Comparison of ENCODE assay signal across 8 cellular contexts in the genomic region with DNA sequence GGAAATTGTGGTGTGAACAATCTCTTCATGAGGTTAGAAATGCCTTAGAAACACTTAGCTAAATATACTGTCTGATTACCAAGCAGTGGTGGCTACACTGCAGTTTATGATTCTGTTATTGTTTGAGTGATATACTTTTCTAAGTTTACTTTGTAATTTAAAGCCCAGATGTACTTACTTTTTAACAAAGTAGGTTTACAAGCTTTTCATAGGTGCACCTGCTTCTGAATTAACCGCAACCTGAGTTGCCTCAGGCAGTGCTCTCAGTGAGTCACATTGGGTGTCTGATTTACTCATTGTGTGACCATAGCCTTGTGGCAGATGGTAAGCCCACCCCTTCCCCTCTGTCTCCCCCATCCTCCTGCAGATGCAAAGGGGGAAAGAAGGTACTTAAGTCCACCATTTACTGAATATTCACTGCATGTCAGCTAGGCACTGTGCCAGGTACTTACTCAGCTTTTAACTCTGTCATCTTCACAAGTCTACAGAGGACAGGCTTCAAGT. TPM values are rescaled to one million over a fixed set of nuclear protein-coding genes. Genes with fewer than 3 reads are reported as not detected.
A peak's percentile ranks its signal among the peaks of the same experiment; 100 is the strongest.
DNase-seq lines count a peak whose midpoint lies in the region; ATAC-seq, FAIRE-seq and TF ChIP-seq lines count a peak whose summit lies in the region.

No MANE protein-coding gene starts in this region.

- H3K4me3 Mint-ChIP-seq in astrocyte (ENCODE audit: unreplicated experiment) = no peak overlapping the region
- H3K4me3 Mint-ChIP-seq in osteocyte (ENCODE audit: unreplicated experiment) = no peak overlapping the region
- H3K4me3 Mint-ChIP-seq in activated naive CD4-positive, alpha-beta T cell treated with anti-CD3 and anti-CD28 coated beads, Interleukin-2, amount 10 ng/mL, durations not matched to agents 7 days and 5 days = no peak overlapping the region

- H2AFZ ChIP-seq in astrocyte (ENCODE audit: low read depth, low read length) = no peak overlapping the region

- CTCF ChIA-PET in activated naive CD4-positive, alpha-beta T cell treated with anti-CD3 and anti-CD28 coated beads, Interleukin-2, amount 10 ng/mL, durations not matched to agents 7 days and 5 days (lab: Charles Lee) = interaction anchor here (0.8 kb wide), 1 partner anchor 22 kb away, joined by 3 read pairs; no protein-coding TSS in a partner anchor

- H3K4me1 ChIP-seq in astrocyte (ENCODE audit: insufficient read depth, low read length) = peaks cover 15% of the 10 kb centered on the region

- H3K79me2 ChIP-seq in astrocyte (ENCODE audit: insufficient read depth, low read length) = no peaks in the 10 kb centered on the region

- H3K36me3 Mint-ChIP-seq in astrocyte (ENCODE audit: low read depth, unreplicated experiment) = no peaks in the 10 kb centered on the region
- H3K36me3 Mint-ChIP-seq in osteocyte (ENCODE audit: unreplicated experiment) = no peaks in the 10 kb centered on the region
- H3K36me3 Mint-ChIP-seq in activated naive CD4-positive, alpha-beta T cell treated with anti-CD3 and anti-CD28 coated beads, Interleukin-2, amount 10 ng/mL, durations not matched to agents 7 days and 5 days = no peaks in the 10 kb centered on the region

- H3K36me3 ChIP-seq in astrocyte (ENCODE audit: insufficient read depth, low read length) = no peaks in the 10 kb centered on the region

- H3K4me1 Mint-ChIP-seq in astrocyte (ENCODE audit: low read depth, unreplicated experiment) = peaks cover 17% of the 10 kb centered on the region
- peaks cover 31% of the 10 kb centered on the region for H3K4me1 Mint-ChIP-seq in osteocyte (ENCODE audit: unreplicated experiment)
- no peaks in the 10 kb centered on the region for H3K4me1 Mint-ChIP-seq in activated naive CD4-positive, alpha-beta T cell treated with anti-CD3 and anti-CD28 coated beads, Interleukin-2, amount 10 ng/mL, durations not matched to agents 7 days and 5 days

- H3K9me3 Mint-ChIP-seq in astrocyte (ENCODE audit: unreplicated experiment) (no peaks in the 10 kb centered on the region), osteocyte (ENCODE audit: unreplicated experiment) (no peaks in the 10 kb centered on the region)
- no peaks in the 10 kb centered on the region for H3K9me3 Mint-ChIP-seq in activated naive CD4-positive, alpha-beta T cell treated with anti-CD3 and anti-CD28 coated beads, Interleukin-2, amount 10 ng/mL, durations not matched to agents 7 days and 5 days

- no peaks in the 10 kb centered on the region for H3K9me3 ChIP-seq in astrocyte (ENCODE audit: insufficient read depth, low read depth, low read length)

- no peak overlapping the region for H3K27ac ChIP-seq in astrocyte (ENCODE audit: low read depth, low read length)

- TF ChIP-seq CTCF in astrocyte (IDR thresholded peaks at IDR 0.05; ENCODE audit: insufficient read depth, low read depth, low read length) (no peak), osteocyte (IDR thresholded peaks at IDR 0.05) (no peak)

- no peak overlapping the region for H3K9ac ChIP-seq in astrocyte (ENCODE audit: low read length)

- FAIRE-seq in GM12891 (lab: Jason Lieb, UNC) = peak; percentile 20
- no peak for FAIRE-seq in astrocyte (lab: Jason Lieb, UNC)

- DNase-seq in GM12891 (ENCODE audit: insufficient read length, low spot score) (no peak), NCI-H2081 (lab: John Stamatoyannopoulos, UW) (peak; percentile 96 to 100), astrocyte (ENCODE audit: low read depth) (peak; percentile 47), osteocyte (ENCODE audit: extremely low spot score, unreplicated experiment) (no peak)
- DNase-seq in activated naive CD4-positive, alpha-beta T cell treated with anti-CD3 and anti-CD28 coated beads, Interleukin-2, amount 10 ng/mL, durations not matched to agents 7 days and 5 days = no peak

- H4K20me1 ChIP-seq in astrocyte (ENCODE audit: insufficient read depth, low read length) = no peaks in the 10 kb centered on the region

- ATAC-seq in GM19324 (IDR thresholded peaks at IDR 0.05; ENCODE audit: low FRiP score, unreplicated experiment) = no peak
- ATAC-seq in GM21390 (IDR thresholded peaks at IDR 0.05; ENCODE audit: unreplicated experiment) = no peak
- no peak for ATAC-seq in GM18907 (IDR thresholded peaks at IDR 0.05; ENCODE audit: unreplicated experiment)

- H3K27me3 ChIP-seq in astrocyte (ENCODE audit: insufficient read depth, low read length) = no peaks in the 10 kb centered on the region

- H3K27ac Mint-ChIP-seq in astrocyte (ENCODE audit: unreplicated experiment) (no peak overlapping the region), osteocyte (ENCODE audit: unreplicated experiment) (peak overlapping the region; percentile 87)
- H3K27ac Mint-ChIP-seq in activated naive CD4-positive, alpha-beta T cell treated with anti-CD3 and anti-CD28 coated beads, Interleukin-2, amount 10 ng/mL, durations not matched to agents 7 days and 5 days = no peak overlapping the region

- H3K4me3 ChIP-seq in astrocyte (ENCODE audit: insufficient read depth, low read depth, low read length) = no peak overlapping the region

- no peak for TF ChIP-seq POLR2A in GM12891 (IDR thresholded peaks at IDR 0.05; ENCODE audit: low read depth, low read length)

- no peak overlapping the region for H3K4me2 ChIP-seq in astrocyte (ENCODE audit: low read length)

- no peaks in the 10 kb centered on the region for H3K27me3 Mint-ChIP-seq in astrocyte (ENCODE audit: low read depth, unreplicated experiment)
- H3K27me3 Mint-ChIP-seq in osteocyte (ENCODE audit: unreplicated experiment) = no peaks in the 10 kb centered on the region
- H3K27me3 Mint-ChIP-seq in activated naive CD4-positive, alpha-beta T cell treated with anti-CD3 and anti-CD28 coated beads, Interleukin-2, amount 10 ng/mL, durations not matched to agents 7 days and 5 days = peaks cover 3% of the 10 kb centered on the region

TF ChIP-seq in GM12891, 5 proteins besides CTCF, POLR2A, EP300 and RAD21:
- TF ChIP-seq POU2F2 (IDR thresholded peaks at IDR 0.05; ENCODE audit: low read depth, low read length) (no peak), TAF1 (IDR thresholded peaks at IDR 0.05; ENCODE audit: low read depth, low read length) (no peak), SPI1 (IDR thresholded peaks at IDR 0.05; ENCODE audit: low read depth, low read length) (no peak), PAX5 (IDR thresholded peaks at IDR 0.05; ENCODE audit: insufficient read depth, low read length, severe bottlenecking) (no peak), POLR2AphosphoS5 (IDR thresholded peaks at IDR 0.05; ENCODE audit: low read depth, low read length) (no peak)

RNA-seq across cellular contexts. Expression of a gene that starts 9.0 kb away (rescaled TPM):
- 1.1 TPM for polyA plus RNA-seq in GM12891 (2012; ENCODE audit: low read depth, missing spikeins)
- total RNA-seq in astrocyte (8.4 and 9.3 TPM in 2 replicates), osteocyte (19.0 and 19.3 TPM in 2 replicates)

Comparison
In these comparisons a context has a peak if more than half of its experiments do, and no peak if none do; other contexts are left out.
1. DNase-seq: peak in NCI-H2081 (2 of 2) and astrocyte (single experiment); none in GM12891 (single experiment), osteocyte (single experiment) and activated naive CD4-positive, alpha-beta T cell treated with anti-CD3 and anti-CD28 coated beads, Interleukin-2, amount 10 ng/mL, durations not matched to agents 7 days and 5 days (single experiment).